In the genomic region with DNA sequence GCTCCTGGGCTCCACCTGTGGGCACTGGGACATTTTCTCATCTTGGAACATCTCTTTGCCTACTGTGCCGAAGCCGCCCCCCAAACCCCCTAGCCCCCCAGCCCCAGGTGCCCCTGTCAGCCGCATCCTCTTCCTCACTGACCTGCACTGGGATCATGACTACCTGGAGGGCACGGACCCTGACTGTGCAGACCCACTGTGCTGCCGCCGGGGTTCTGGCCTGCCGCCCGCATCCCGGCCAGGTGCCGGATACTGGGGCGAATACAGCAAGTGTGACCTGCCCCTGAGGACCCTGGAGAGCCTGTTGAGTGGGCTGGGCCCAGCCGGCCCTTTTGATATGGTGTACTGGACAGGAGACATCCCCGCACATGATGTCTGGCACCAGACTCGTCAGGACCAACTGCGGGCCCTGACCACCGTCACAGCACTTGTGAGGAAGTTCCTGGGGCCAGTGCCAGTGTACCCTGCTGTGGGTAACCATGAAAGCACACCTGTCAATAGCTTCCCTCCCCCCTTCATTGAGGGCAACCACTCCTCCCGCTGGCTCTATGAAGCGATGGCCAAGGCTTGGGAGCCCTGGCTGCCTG, we compare ENCODE assay signal across 10 cellular contexts. TPM values are rescaled to one million over a fixed set of nuclear protein-coding genes. Genes with fewer than 3 reads are reported as not detected.
DNase-seq lines count a peak whose midpoint lies in the region; ATAC-seq, FAIRE-seq and TF ChIP-seq lines count a peak whose summit lies in the region.
"Had no signal": no experiment of that assay in that cellular context is flagged by ENCODE, and none has a peak within 500 bp of the region (broad histone marks: within the 10 kb centered on the region; RNA-seq: fewer than 3 reads in every experiment).

No MANE protein-coding gene starts in this region.

- DNase-seq in AG04449 (ENCODE audit: low read depth, low spot score) = no peak
- DNase-seq in GM23338 (ENCODE audit: low spot score) = no peak
- DNase-seq in naive B cell = no peak
- no peak for DNase-seq in kidney glomerular epithelial cell (lab: John Stamatoyannopoulos, UW)
- no peak for DNase-seq in GM12892 (ENCODE audit: insufficient read length)
- DNase-seq in Kasumi-1 (lab: John Stamatoyannopoulos, UW) = no peak
- DNase-seq in NCI-H69 (lab: John Stamatoyannopoulos, UW) = no peak
- DNase-seq: NCI-H2171, T-helper 9 cell had no signal

- H3K4me3 ChIP-seq in AG04449 (ENCODE audit: low read depth, low read length) = peak overlapping the region; percentile 81
- H3K4me3 ChIP-seq in GM23338 = no peak overlapping the region

- peaks cover 26% of the 10 kb centered on the region for H3K4me1 ChIP-seq in GM23338 (ENCODE audit: insufficient read depth)

- TF ChIP-seq CTCF in AG04449 (IDR thresholded peaks at IDR 0.05; ENCODE audit: insufficient read depth, low read length, missing control alignments) = no peak
- no peak for TF ChIP-seq CTCF in GM23338 (conservative IDR thresholded peaks at IDR 0.05; ENCODE audit: low read depth in 2 of 2)
- TF ChIP-seq CTCF in brain (conservative IDR thresholded peaks at IDR 0.05) = no peak

- no peak overlapping the region for H3K27ac ChIP-seq in GM23338 (ENCODE audit: low read depth)

- CTCF ChIA-PET in AG04449 (lab: Yijun Ruan, JAX) = interaction anchor here (0.6 to 20.9 kb wide), 6 partner anchors 9 to 55 kb away, joined by 3 to 701 read pairs (median 6); a partner anchor contains a TSS

- ATAC-seq in GM23338 (no peak), naive B cell (ENCODE audit: low read depth in 2 of 2) (no peak)

- H4K20me1 ChIP-seq in GM23338 (replicated peaks; ENCODE audit: insufficient read depth) = no peaks in the 10 kb centered on the region

- H3K4me1 Mint-ChIP-seq in GM23338 (peaks cover 9% of the 10 kb centered on the region), brain (peaks cover 48% of the 10 kb centered on the region), naive B cell (peaks cover 35 to 49% (median 44%) of the 10 kb centered on the region in 3 donors)

- no peak overlapping the region for H3K4me2 ChIP-seq in GM23338

- no peak overlapping the region for H2AFZ ChIP-seq in GM23338

- H3K27me3 ChIP-seq in GM23338 (ENCODE audit: insufficient read depth) = peaks cover 6% of the 10 kb centered on the region; the same call in 1 of the 2 replicates

- no peaks in the 10 kb centered on the region for H3K9me2 ChIP-seq in GM23338 (ENCODE audit: insufficient read depth)

- TF ChIP-seq POLR2A in GM12892 (IDR thresholded peaks at IDR 0.05; ENCODE audit: low read depth, low read length) = no peak

- H3K79me2 ChIP-seq in GM23338 (replicated peaks; ENCODE audit: insufficient read depth) = no peaks in the 10 kb centered on the region

- H3K27ac Mint-ChIP-seq in GM23338 (no peak overlapping the region), brain (peak overlapping the region in 3 of 5 experiments; percentile 43 to 95 (median 76)), naive B cell (peak overlapping the region in 5 of 6 donors; percentile 97 to 100 (median 99))

- H3K36me3 ChIP-seq in GM23338 (ENCODE audit: insufficient read depth) = no peaks in the 10 kb centered on the region

- no peak for FAIRE-seq in GM12892 (lab: Jason Lieb, UNC)

- H3K9me3 Mint-ChIP-seq in GM23338 = no peaks in the 10 kb centered on the region
- H3K9me3 Mint-ChIP-seq in brain = no peaks in the 10 kb centered on the region
- no peaks in the 10 kb centered on the region for H3K9me3 Mint-ChIP-seq in naive B cell

- POLR2A ChIA-PET in AG04449 (lab: Yijun Ruan, JAX) = no interaction called here

- H3K27me3 Mint-ChIP-seq in GM23338 (ENCODE audit: insufficient read depth, low read depth, poor library complexity) = peaks cover 14% of the 10 kb centered on the region
- no peaks in the 10 kb centered on the region for H3K27me3 Mint-ChIP-seq in brain
- no peaks in the 10 kb centered on the region for H3K27me3 Mint-ChIP-seq in naive B cell

- no peaks in the 10 kb centered on the region for H3F3A ChIP-seq in GM23338 (replicated peaks; ENCODE audit: low read depth)

- no peaks in the 10 kb centered on the region for H3K36me3 Mint-ChIP-seq in GM23338 (ENCODE audit: low read depth)
- H3K36me3 Mint-ChIP-seq in brain = peaks cover 8% of the 10 kb centered on the region
- peaks cover 0 to 10% of the 10 kb centered on the region in 2 donors for H3K36me3 Mint-ChIP-seq in naive B cell

- peak overlapping the region; percentile 91; the same call in 2 of the 3 replicates for H3K4me3 Mint-ChIP-seq in GM23338
- H3K4me3 Mint-ChIP-seq in brain = peak overlapping the region; percentile 81 to 94 (median 89)
- peak overlapping the region; percentile 89 to 97 (median 94) for H3K4me3 Mint-ChIP-seq in naive B cell

TF ChIP-seq in GM23338, 12 proteins besides CTCF, POLR2A, EP300 and RAD21 (continues in another document):
- TF ChIP-seq, protein P1, sequence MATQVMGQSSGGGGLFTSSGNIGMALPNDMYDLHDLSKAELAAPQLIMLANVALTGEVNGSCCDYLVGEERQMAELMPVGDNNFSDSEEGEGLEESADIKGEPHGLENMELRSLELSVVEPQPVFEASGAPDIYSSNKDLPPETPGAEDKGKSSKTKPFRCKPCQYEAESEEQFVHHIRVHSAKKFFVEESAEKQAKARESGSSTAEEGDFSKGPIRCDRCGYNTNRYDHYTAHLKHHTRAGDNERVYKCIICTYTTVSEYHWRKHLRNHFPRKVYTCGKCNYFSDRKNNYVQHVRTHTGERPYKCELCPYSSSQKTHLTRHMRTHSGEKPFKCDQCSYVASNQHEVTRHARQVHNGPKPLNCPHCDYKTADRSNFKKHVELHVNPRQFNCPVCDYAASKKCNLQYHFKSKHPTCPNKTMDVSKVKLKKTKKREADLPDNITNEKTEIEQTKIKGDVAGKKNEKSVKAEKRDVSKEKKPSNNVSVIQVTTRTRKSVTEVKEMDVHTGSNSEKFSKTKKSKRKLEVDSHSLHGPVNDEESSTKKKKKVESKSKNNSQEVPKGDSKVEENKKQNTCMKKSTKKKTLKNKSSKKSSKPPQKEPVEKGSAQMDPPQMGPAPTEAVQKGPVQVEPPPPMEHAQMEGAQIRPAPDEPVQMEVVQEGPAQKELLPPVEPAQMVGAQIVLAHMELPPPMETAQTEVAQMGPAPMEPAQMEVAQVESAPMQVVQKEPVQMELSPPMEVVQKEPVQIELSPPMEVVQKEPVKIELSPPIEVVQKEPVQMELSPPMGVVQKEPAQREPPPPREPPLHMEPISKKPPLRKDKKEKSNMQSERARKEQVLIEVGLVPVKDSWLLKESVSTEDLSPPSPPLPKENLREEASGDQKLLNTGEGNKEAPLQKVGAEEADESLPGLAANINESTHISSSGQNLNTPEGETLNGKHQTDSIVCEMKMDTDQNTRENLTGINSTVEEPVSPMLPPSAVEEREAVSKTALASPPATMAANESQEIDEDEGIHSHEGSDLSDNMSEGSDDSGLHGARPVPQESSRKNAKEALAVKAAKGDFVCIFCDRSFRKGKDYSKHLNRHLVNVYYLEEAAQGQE (IDR thresholded peaks at IDR 0.05; ENCODE audit: unreplicated experiment) = no peak

RNA-seq across cellular contexts. Expression of a gene that starts 1.4 kb away (rescaled TPM):
- total RNA-seq in GM23338 (2014; rRNA removed; shearing (Covaris generic)) = 0.70 and 0.76 TPM in 2 replicates
- polyA plus RNA-seq in GM23338 (2016; fragmentation: Nextera tagmentation; extraction: Ambion mirVana) = 0.92 and 0.97 TPM in 2 replicates
- polyA plus RNA-seq in brain (ENCODE audit: insufficient read depth, low read depth, low replicate concordance) = 47.2 TPM
- 10 to 100 TPM in 3 of 6 donors, 1 to 10 TPM in 3; 6.9 to 14.2 (median 9.9) TPM for polyA plus RNA-seq in naive B cell (ENCODE audit: low read depth in 6 of 6)
- polyA plus RNA-seq in GM12892 (2012; ENCODE audit: missing spikeins) = 5.5 TPM

RNA-seq across cellular contexts. Expression of a gene that starts 27.3 kb away (rescaled TPM):
- 24.7 and 26.6 TPM in 2 replicates for total RNA-seq in GM23338 (2014; rRNA removed; shearing (Covaris generic))
- 10.6 and 12.1 TPM in 2 replicates for polyA plus RNA-seq in GM23338 (2016; fragmentation: Nextera tagmentation; extraction: Ambion mirVana)
- 200 TPM for polyA plus RNA-seq in brain (ENCODE audit: insufficient read depth, low read depth, low replicate concordance)
- 10 to 100 TPM in 5 of 6 donors, 1 to 10 TPM in 1; 9.4 to 40.0 (median 28.0) TPM for polyA plus RNA-seq in naive B cell (ENCODE audit: low read depth in 6 of 6)
- polyA plus RNA-seq in GM12892 (2012; ENCODE audit: missing spikeins) = 4.2 TPM

RNA-seq across cellular contexts. Expression of a gene that starts 49.1 kb away (rescaled TPM):
- total RNA-seq in GM23338 (2014; rRNA removed; shearing (Covaris generic)) = 0.50 and 0.63 TPM in 2 replicates
- polyA plus RNA-seq in GM23338 (2016; fragmentation: Nextera tagmentation; extraction: Ambion mirVana) = 0.47 and 0.71 TPM in 2 replicates
- 0.61 TPM for polyA plus RNA-seq in brain (ENCODE audit: insufficient read depth, low read depth, low replicate concordance)
- polyA plus RNA-seq in naive B cell (ENCODE audit: low read depth in 6 of 6) = under 1 TPM in 2 of 6 donors, not detected in 4; 0.19 to 0.95 TPM
- 0.57 TPM for polyA plus RNA-seq in GM12892 (2012; ENCODE audit: missing spikeins)
